Comparison of ENCODE assay signal across 8 cellular contexts in genomic region chr5:41707853-41708603, GRCh38.
A peak's percentile ranks its signal among the peaks of the same experiment; 100 is the strongest.
DNase-seq lines count a peak whose midpoint lies in the region; ATAC-seq and TF ChIP-seq lines count a peak whose summit lies in the region.

No MANE protein-coding gene starts in this region.

- H3K4me3 ChIP-seq in H7 (ENCODE audit: insufficient read depth, low read depth, low read length) (no peak overlapping the region), mesendoderm (ENCODE audit: low read length) (no peak overlapping the region)

- H3K4me2 ChIP-seq in mesendoderm (ENCODE audit: low read length): no peak overlapping the region

- no CpG with 5 or more reads among the region's 4 CpGs for WGBS in mesendoderm (ENCODE audit: extremely low coverage, insufficient coverage, low lambda C conversion rate)

- no peak overlapping the region for H3K4me3 Mint-ChIP-seq in WTC11
- no peak overlapping the region for H3K4me3 Mint-ChIP-seq in activated naive CD8-positive, alpha-beta T cell treated with anti-CD3 and anti-CD28 coated beads for 36 hours

- peaks cover 4% of the 10 kb centered on the region; the same call in 1 of the 2 replicates for H3K27me3 Mint-ChIP-seq in WTC11 (ENCODE audit: low read depth)
- H3K27me3 Mint-ChIP-seq in activated naive CD8-positive, alpha-beta T cell treated with anti-CD3 and anti-CD28 coated beads for 36 hours: peaks cover 4% of the 10 kb centered on the region

- H2BK15ac ChIP-seq in mesendoderm (replicated peaks; ENCODE audit: low read depth): no peak overlapping the region

- H3K36me3 ChIP-seq in H7 (replicated peaks; ENCODE audit: control insufficient read depth, insufficient read depth, low read length): no peaks in the 10 kb centered on the region
- H3K36me3 ChIP-seq in mesendoderm (ENCODE audit: control insufficient read depth, insufficient read depth, low read length): no peaks in the 10 kb centered on the region

- no peaks in the 10 kb centered on the region for H3K36me3 Mint-ChIP-seq in WTC11
- H3K36me3 Mint-ChIP-seq in activated naive CD8-positive, alpha-beta T cell treated with anti-CD3 and anti-CD28 coated beads for 36 hours: peaks cover 2% of the 10 kb centered on the region

- H3K9ac ChIP-seq in mesendoderm (ENCODE audit: low read length): no peak overlapping the region

- POLR2A ChIA-PET in WTC11 (lab: Charles Lee): interaction anchor here (0.6 kb wide), 1 partner anchor 10 kb away, joined by 4 read pairs; no protein-coding TSS in a partner anchor

- H4K5ac ChIP-seq in mesendoderm (ENCODE audit: low read length): no peak overlapping the region

- H3K56ac ChIP-seq in mesendoderm (ENCODE audit: low read length): peak overlapping the region; percentile 53

- no peak overlapping the region for H2AK5ac ChIP-seq in mesendoderm (ENCODE audit: low read length)

- peak; percentile 99 for ATAC-seq in WTC11

- H2BK5ac ChIP-seq in mesendoderm (ENCODE audit: low read length): no peak overlapping the region

- peaks cover 4% of the 10 kb centered on the region for H3K9me3 Mint-ChIP-seq in WTC11
- peaks cover 30% of the 10 kb centered on the region for H3K9me3 Mint-ChIP-seq in activated naive CD8-positive, alpha-beta T cell treated with anti-CD3 and anti-CD28 coated beads for 36 hours

- H3K23ac ChIP-seq in mesendoderm (ENCODE audit: low read length): no peak overlapping the region

- TF ChIP-seq CTCF in GM12873 (IDR thresholded peaks at IDR 0.05; ENCODE audit: insufficient read depth, low read depth, low read length, missing control alignments) (peak; percentile 61), LNCAP (IDR thresholded peaks at IDR 0.05) (peak; percentile 57), WTC11 (IDR thresholded peaks at IDR 0.05) (no peak; the same call in 1 of the 2 replicates)

- no peaks in the 10 kb centered on the region for H3K27me3 ChIP-seq in H7 (ENCODE audit: control insufficient read depth, insufficient read depth, low read length)
- H3K27me3 ChIP-seq in mesendoderm (ENCODE audit: insufficient read depth, low read length, poor library complexity): no peaks in the 10 kb centered on the region

- no peak overlapping the region for H3K4ac ChIP-seq in mesendoderm (ENCODE audit: low read depth, low read length)

- no peak overlapping the region for H4K8ac ChIP-seq in mesendoderm (ENCODE audit: low read depth, low read length)

- DNase-seq in H7: peak; percentile 59
- peak; percentile 12 for DNase-seq in WTC11 (ENCODE audit: low spot score)
- peak; percentile 85 for DNase-seq in mesendoderm
- DNase-seq in activated CD4-positive, CD25-positive, alpha-beta regulatory T cell treated with anti-CD3 and anti-CD28 coated beads, Interleukin-2, amount 50 U/mL, for 72 hours: no peak
- DNase-seq in activated naive CD8-positive, alpha-beta T cell treated with anti-CD3 and anti-CD28 coated beads for 36 hours: no peak
- DNase-seq in inferior parietal cortex (ENCODE audit: extremely low spot score): no peak

- H3K4me1 Mint-ChIP-seq in WTC11: no peaks in the 10 kb centered on the region; the same call in 1 of the 2 replicates
- no peaks in the 10 kb centered on the region for H3K4me1 Mint-ChIP-seq in activated naive CD8-positive, alpha-beta T cell treated with anti-CD3 and anti-CD28 coated beads for 36 hours

- H3K4me1 ChIP-seq in mesendoderm (ENCODE audit: control insufficient read depth, low read depth, low read length): no peaks in the 10 kb centered on the region

- H3K79me2 ChIP-seq in mesendoderm (ENCODE audit: control insufficient read depth, insufficient read depth, low read length): no peaks in the 10 kb centered on the region

- CTCF ChIA-PET in WTC11 (lab: Charles Lee): interaction anchor here (0.7 to 2.4 kb wide), 10 partner anchors 12 to 349 kb away, joined by 3 to 34 read pairs (median 4); no protein-coding TSS in a partner anchor

- no peaks in the 10 kb centered on the region for H3K79me1 ChIP-seq in mesendoderm (ENCODE audit: low read length)

- no peak overlapping the region for H3K27ac Mint-ChIP-seq in WTC11
- H3K27ac Mint-ChIP-seq in activated naive CD8-positive, alpha-beta T cell treated with anti-CD3 and anti-CD28 coated beads for 36 hours: no peak overlapping the region

- no peak overlapping the region for H3K18ac ChIP-seq in mesendoderm (ENCODE audit: low read length)

- no peak overlapping the region for H3K27ac ChIP-seq in mesendoderm (ENCODE audit: low read depth, low read length)

- no peak overlapping the region for H2BK120ac ChIP-seq in mesendoderm (ENCODE audit: low read depth, low read length)

TF ChIP-seq in WTC11, 78 proteins besides CTCF, POLR2A, EP300 and RAD21:
- no peak for TF ChIP-seq ZNF416 (CRISPR knock-in tag; IDR thresholded peaks at IDR 0.05)
- TF ChIP-seq NR2C2 (CRISPR knock-in tag; IDR thresholded peaks at IDR 0.05): no peak
- TF ChIP-seq MLX (CRISPR knock-in tag; IDR thresholded peaks at IDR 0.05): no peak
- no peak for TF ChIP-seq ZNF532 (CRISPR knock-in tag; IDR thresholded peaks at IDR 0.05; ENCODE audit: borderline replicate concordance)
- no peak for TF ChIP-seq JAZF1 (CRISPR knock-in tag; IDR thresholded peaks at IDR 0.05)

Comparison
In these comparisons a context has a peak if more than half of its experiments do, and no peak if none do; other contexts are left out.
1. DNase-seq: peak in H7 (single experiment), WTC11 (single experiment) and mesendoderm (single experiment); none in activated CD4-positive, CD25-positive, alpha-beta regulatory T cell treated with anti-CD3 and anti-CD28 coated beads, Interleukin-2, amount 50 U/mL, for 72 hours (single experiment), activated naive CD8-positive, alpha-beta T cell treated with anti-CD3 and anti-CD28 coated beads for 36 hours (single experiment) and inferior parietal cortex (single experiment).